Comparison of ENCODE assay signal across 20 cellular contexts in the genomic region with DNA sequence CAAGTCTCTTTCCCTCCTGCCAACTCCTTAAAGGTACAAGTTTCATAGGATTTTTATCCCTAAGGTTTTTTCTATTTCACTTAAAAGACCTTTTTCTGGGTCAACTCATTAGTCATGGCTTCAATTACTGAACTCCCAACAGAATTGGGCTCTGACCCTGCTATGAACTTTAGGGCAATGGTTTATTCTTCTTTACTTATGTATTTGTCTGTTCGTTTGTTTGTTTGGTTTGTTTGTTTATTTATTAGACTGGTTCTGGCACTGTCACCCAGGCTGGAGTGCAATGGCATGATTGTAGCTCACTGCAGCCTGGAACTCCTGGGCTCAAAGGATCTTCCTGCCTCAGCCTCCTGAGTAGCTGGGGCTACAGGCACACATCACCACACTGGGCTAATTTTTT.
"Had no signal": no experiment of that assay in that cellular context is flagged by ENCODE, and none has a peak within 500 bp of the region (broad histone marks: within the 10 kb centered on the region; RNA-seq: fewer than 3 reads in every experiment).

No MANE protein-coding gene starts in this region.

- H3K27me3 ChIP-seq: colonic mucosa, gastrocnemius medialis, spleen, suprapubic skin, vagina had no signal

- ATAC-seq: effector memory CD8-positive, alpha-beta T cell; esophagus mucosa; gastrocnemius medialis; naive thymus-derived CD4-positive, alpha-beta T cell; psoas muscle; right cardiac atrium; stimulated activated memory B cell treated with anti-CD40 and anti-IgM and Interleukin-4, amounts not matched to agents 10 μg/mL and 1 μg/mL and 100 μg/mL, for 72 hours had no signal

- H3K9me3 Mint-ChIP-seq: effector memory CD8-positive, alpha-beta T cell; stimulated activated naive CD8-positive, alpha-beta T cell treated with anti-CD3 and anti-CD28 coated beads, Interleukin-15, Interleukin-2, amounts not matched to agents 100 ng/mL and 50 ng/mL, for 24 hours had no signal

- H3K36me3 ChIP-seq: colonic mucosa, gastrocnemius medialis, spleen, suprapubic skin, vagina had no signal

- H3K4me3 Mint-ChIP-seq: effector memory CD8-positive, alpha-beta T cell; naive thymus-derived CD4-positive, alpha-beta T cell; nephron; stimulated activated memory B cell treated with anti-CD40 and anti-IgM and Interleukin-4, amounts not matched to agents 10 μg/mL and 1 μg/mL and 100 μg/mL, for 72 hours; stimulated activated naive CD8-positive, alpha-beta T cell treated with anti-CD3 and anti-CD28 coated beads, Interleukin-15, Interleukin-2, amounts not matched to agents 100 ng/mL and 50 ng/mL, for 24 hours had no signal

- H3K27me3 Mint-ChIP-seq: effector memory CD8-positive, alpha-beta T cell; naive thymus-derived CD4-positive, alpha-beta T cell; stimulated activated memory B cell treated with anti-CD40 and anti-IgM and Interleukin-4, amounts not matched to agents 10 μg/mL and 1 μg/mL and 100 μg/mL, for 72 hours; stimulated activated naive CD8-positive, alpha-beta T cell treated with anti-CD3 and anti-CD28 coated beads, Interleukin-15, Interleukin-2, amounts not matched to agents 100 ng/mL and 50 ng/mL, for 24 hours had no signal

- H3K27ac Mint-ChIP-seq: naive thymus-derived CD4-positive, alpha-beta T cell; nephron; stimulated activated memory B cell treated with anti-CD40 and anti-IgM and Interleukin-4, amounts not matched to agents 10 μg/mL and 1 μg/mL and 100 μg/mL, for 72 hours; stimulated activated naive CD8-positive, alpha-beta T cell treated with anti-CD3 and anti-CD28 coated beads, Interleukin-15, Interleukin-2, amounts not matched to agents 100 ng/mL and 50 ng/mL, for 24 hours had no signal

- H3K27ac ChIP-seq: colonic mucosa, gastrocnemius medialis, psoas muscle, skin epidermis, spleen, suprapubic skin, vagina had no signal

- DNase-seq: colonic mucosa; effector memory CD8-positive, alpha-beta T cell; foreskin fibroblast; gastrocnemius medialis; mesenchymal stem cell; midbrain; naive thymus-derived CD4-positive, alpha-beta T cell; nucleus accumbens; psoas muscle; right cardiac atrium; spleen; stimulated activated CD4-positive, alpha-beta T cell treated with anti-CD3 and anti-CD28 coated beads, Interleukin-4, amount 100 ng/mL, for 4 hours; trophoblast cell had no signal

- H3K36me3 Mint-ChIP-seq: stimulated activated memory B cell treated with anti-CD40 and anti-IgM and Interleukin-4, amounts not matched to agents 10 μg/mL and 1 μg/mL and 100 μg/mL, for 72 hours had no signal

- H3K9me3 ChIP-seq: colonic mucosa, gastrocnemius medialis, suprapubic skin, vagina had no signal

- H3K4me3 ChIP-seq: colonic mucosa, gastrocnemius medialis, psoas muscle, skin epidermis, spleen, suprapubic skin, vagina had no signal

- H3K4me1 ChIP-seq: colonic mucosa had no signal
